ENCODE assay signal across 1 cellular context in the genomic region with DNA sequence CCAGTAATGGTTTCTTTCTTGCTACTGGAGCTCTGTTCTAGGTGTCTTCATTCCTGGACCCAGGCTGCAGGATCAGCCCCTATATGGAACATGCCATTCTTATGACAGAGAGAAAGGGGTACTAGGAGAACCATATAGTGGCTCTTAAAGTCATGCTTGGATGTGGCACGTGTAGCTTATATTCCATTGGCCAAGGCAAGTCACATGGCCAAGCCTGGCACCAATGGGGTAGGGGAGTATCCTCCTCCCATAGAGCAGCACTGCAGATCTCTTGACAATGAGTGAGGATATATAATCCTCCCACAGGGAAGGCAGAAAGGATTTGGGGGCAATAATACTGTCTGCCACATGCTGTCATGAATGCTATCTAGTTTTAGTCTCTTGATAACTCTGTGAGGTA.
TF ChIP-seq lines count a peak whose summit lies in the region.

No MANE protein-coding gene starts in this region.

TF ChIP-seq in K562, 482 proteins besides CTCF, POLR2A, EP300 and RAD21:
- no peak for TF ChIP-seq SIN3A (IDR thresholded peaks at IDR 0.05; ENCODE audit: borderline replicate concordance in 2 of 2, control insufficient read depth in 1 of 2, low read depth in 2 of 2, low read length in 2 of 2)
- no peak for TF ChIP-seq FOXJ3 (CRISPR knock-in tag; IDR thresholded peaks at IDR 0.05)
- TF ChIP-seq, protein P1, sequence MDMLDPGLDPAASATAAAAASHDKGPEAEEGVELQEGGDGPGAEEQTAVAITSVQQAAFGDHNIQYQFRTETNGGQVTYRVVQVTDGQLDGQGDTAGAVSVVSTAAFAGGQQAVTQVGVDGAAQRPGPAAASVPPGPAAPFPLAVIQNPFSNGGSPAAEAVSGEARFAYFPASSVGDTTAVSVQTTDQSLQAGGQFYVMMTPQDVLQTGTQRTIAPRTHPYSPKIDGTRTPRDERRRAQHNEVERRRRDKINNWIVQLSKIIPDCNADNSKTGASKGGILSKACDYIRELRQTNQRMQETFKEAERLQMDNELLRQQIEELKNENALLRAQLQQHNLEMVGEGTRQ (CRISPR knock-in tag; IDR thresholded peaks at IDR 0.05), result peak; percentile 31; the same call in 1 of the 2 replicates
- TF ChIP-seq HDAC8 (tag; IDR thresholded peaks at IDR 0.05), result no peak
- no peak for TF ChIP-seq TEAD2 (tag; IDR thresholded peaks at IDR 0.05)
- TF ChIP-seq ZKSCAN1 (IDR thresholded peaks at IDR 0.05; ENCODE audit: low read depth, low read length), result no peak
- no peak for TF ChIP-seq RBM34 (IDR thresholded peaks at IDR 0.05; ENCODE audit: borderline replicate concordance, insufficient read depth, low read length)
- no peak for TF ChIP-seq NCOA4 (IDR thresholded peaks at IDR 0.05; ENCODE audit: partially characterized antibody)
